9 cellular contexts compared by ENCODE assay signal in the genomic region with DNA sequence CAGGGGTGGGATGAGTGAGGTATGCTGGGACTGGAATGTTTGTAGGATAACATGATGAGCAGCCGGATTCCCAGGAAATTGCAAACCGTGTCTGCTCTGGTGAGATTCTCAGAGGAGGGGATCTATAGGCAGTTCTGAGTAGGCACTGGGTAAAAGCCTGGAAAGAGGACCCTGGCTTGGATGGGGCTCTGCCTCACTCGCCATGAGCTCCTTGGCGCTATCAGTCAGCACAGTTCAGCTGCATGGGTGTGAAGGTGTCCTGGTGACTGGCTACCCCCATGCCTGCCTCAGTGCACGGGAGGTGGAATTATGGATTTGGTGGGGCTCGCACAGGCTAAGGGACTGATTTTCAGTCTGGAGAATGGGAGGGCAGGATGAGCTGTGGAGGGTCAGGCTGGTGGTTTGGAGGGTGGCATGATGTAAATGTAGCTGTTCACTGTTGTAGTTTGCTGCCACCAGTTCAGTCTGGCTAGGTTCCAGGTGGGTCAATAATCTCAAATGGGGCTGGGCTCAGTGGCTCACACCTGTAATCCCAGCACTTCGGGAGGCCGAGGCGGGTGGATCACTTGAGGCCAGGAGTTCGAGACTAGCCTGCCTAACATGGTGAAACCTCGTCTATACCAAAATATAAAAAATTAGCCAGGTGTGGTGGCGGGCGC. TPM values are rescaled to one million over a fixed set of nuclear protein-coding genes. Genes with fewer than 3 reads are reported as not detected.
DNase-seq lines count a peak whose midpoint lies in the region; ATAC-seq and TF ChIP-seq lines count a peak whose summit lies in the region.
"Had no signal": no experiment of that assay in that cellular context is flagged by ENCODE, and none has a peak within 500 bp of the region (broad histone marks: within the 10 kb centered on the region; RNA-seq: fewer than 3 reads in every experiment).

No MANE protein-coding gene starts in this region.

- intact Hi-C loops in HCT116 (cut with micrococcal nuclease), result loop anchor here (1.0 kb wide), 1 partner anchor 92 kb away; no protein-coding TSS in a partner anchor
- intact Hi-C loops in mucosa of descending colon (cut with DNase I, micrococcal nuclease), result no loop called here

- peak overlapping the region; percentile 33 for H3K4me3 ChIP-seq in BE2C (ENCODE audit: low read depth, low read length)
- H3K4me3 ChIP-seq in HCT116 (replicated peaks in 1 of 2; ENCODE audit: low read depth in 1 of 2, low read length in 2 of 2), result no peak overlapping the region
- no peak overlapping the region for H3K4me3 ChIP-seq in WERI-Rb-1 (ENCODE audit: low read depth, low read length)
- H3K4me3 ChIP-seq in mucosa of descending colon, result no peak overlapping the region
- H3K4me3 ChIP-seq: transverse colon had no signal

- H3K27ac ChIP-seq in HCT116 (ENCODE audit: low read depth, low read length) (no peak overlapping the region), WERI-Rb-1 (no peak overlapping the region)
- H3K27ac ChIP-seq: transverse colon had no signal

- H3K9me2 ChIP-seq in HCT116 (ENCODE audit: insufficient read depth), result no peaks in the 10 kb centered on the region

- H3K79me2 ChIP-seq in HCT116 (ENCODE audit: insufficient read depth, low read length), result no peaks in the 10 kb centered on the region

- H2AFZ ChIP-seq in HCT116 (ENCODE audit: low read depth, low read length, poor library complexity, severe bottlenecking), result no peak overlapping the region

- ATAC-seq in HCT116 (0 out of 2 replicates have a peak, but pooled peaks have one; percentile 30), mucosa of descending colon (peak; percentile 45), GM18517 (IDR thresholded peaks at IDR 0.05; ENCODE audit: unreplicated experiment) (no peak), HG02885 (IDR thresholded peaks at IDR 0.05; ENCODE audit: poor library complexity, unreplicated experiment) (no peak), HG03457 (IDR thresholded peaks at IDR 0.05; ENCODE audit: unreplicated experiment) (no peak)

- H3K36me3 ChIP-seq in BE2C (no peaks in the 10 kb centered on the region), HCT116 (ENCODE audit: control insufficient read depth in 1 of 2, insufficient read depth in 2 of 2, low read length in 2 of 2) (no peaks in the 10 kb centered on the region), WERI-Rb-1 (no peaks in the 10 kb centered on the region), mucosa of descending colon (ENCODE audit: low read depth) (no peaks in the 10 kb centered on the region)
- H3K36me3 ChIP-seq: transverse colon had no signal

- DNase-seq in BE2C (no peak), HCT116 (ENCODE audit: low read depth, low spot score) (no peak), WERI-Rb-1 (peak; percentile 14), mucosa of descending colon (no peak), islet precursor cell (no peak)

- H3K9me3 ChIP-seq in BE2C (no peaks in the 10 kb centered on the region), HCT116 (ENCODE audit: control insufficient read depth in 1 of 2, insufficient read depth in 1 of 2, low read depth in 1 of 2, low read length in 2 of 2) (no peaks in the 10 kb centered on the region), WERI-Rb-1 (ENCODE audit: severe bottlenecking) (no peaks in the 10 kb centered on the region), mucosa of descending colon (no peaks in the 10 kb centered on the region)
- H3K9me3 ChIP-seq: transverse colon had no signal

- no peaks in the 10 kb centered on the region for H4K20me1 ChIP-seq in HCT116 (ENCODE audit: insufficient read depth)

- H3K9ac ChIP-seq in HCT116 (ENCODE audit: low read length), result no peak overlapping the region

- H3K4me2 ChIP-seq in HCT116 (ENCODE audit: low read length), result peak overlapping the region; percentile 40

- POLR2A ChIA-PET in HCT116 (lab: Charles Lee), result no interaction called here

- RAD21 ChIA-PET in HCT116 (lab: Charles Lee; ENCODE audit: low non-redundant PET in 1 of 2, low total read pairs in 2 of 2, uncharacterized antibody in 2 of 2, unreplicated experiment in 2 of 2), result no interaction called here

- H3K4me1 ChIP-seq in BE2C (no peaks in the 10 kb centered on the region), HCT116 (ENCODE audit: control insufficient read depth in 1 of 2, insufficient read depth in 2 of 2, low read length in 2 of 2) (peaks cover 0 to 4% of the 10 kb centered on the region in 2 experiments; a peak in 1 of 4 replicates), mucosa of descending colon (ENCODE audit: low read depth) (no peaks in the 10 kb centered on the region)

- TF ChIP-seq RAD21 in HCT116 (IDR thresholded peaks at IDR 0.05; ENCODE audit: low read depth), result no peak

- TF ChIP-seq POLR2A in HCT116 (IDR thresholded peaks at IDR 0.05; ENCODE audit: borderline replicate concordance, extremely low read depth, insufficient read depth, insufficient read length), result no peak

- no peaks in the 10 kb centered on the region for H3K27me3 ChIP-seq in BE2C
- no peaks in the 10 kb centered on the region for H3K27me3 ChIP-seq in HCT116 (ENCODE audit: insufficient read depth, low read length)
- no peaks in the 10 kb centered on the region for H3K27me3 ChIP-seq in WERI-Rb-1 (ENCODE audit: insufficient read depth, low read depth, severe bottlenecking)
- H3K27me3 ChIP-seq: transverse colon had no signal

- BruUV-seq in HCT116 (replicated peaks; lab: Mats Ljungman, UMichigan), result no TSS peak

- CTCF ChIA-PET in HCT116 (lab: Charles Lee), result no interaction called here

- TF ChIP-seq CTCF in BE2C (IDR thresholded peaks at IDR 0.05; ENCODE audit: low read depth, low read length) (no peak), HCT116 (IDR thresholded peaks at IDR 0.05 in 2 of 3, conservative IDR thresholded peaks at IDR 0.05 in 1 of 3; ENCODE audit: borderline replicate concordance in 1 of 3, insufficient read depth in 1 of 3, low read depth in 2 of 3, low read length in 2 of 3) (no peak), WERI-Rb-1 (IDR thresholded peaks at IDR 0.05; ENCODE audit: low read depth, low read length) (no peak), mucosa of descending colon (IDR thresholded peaks at IDR 0.05) (no peak)

TF ChIP-seq in HCT116, 20 proteins besides CTCF, POLR2A, EP300 and RAD21:
- TF ChIP-seq TCF7L2 (IDR thresholded peaks at IDR 0.05; ENCODE audit: borderline replicate concordance, extremely low read depth, insufficient read depth, insufficient read length), result no peak
- TF ChIP-seq, protein P1, sequence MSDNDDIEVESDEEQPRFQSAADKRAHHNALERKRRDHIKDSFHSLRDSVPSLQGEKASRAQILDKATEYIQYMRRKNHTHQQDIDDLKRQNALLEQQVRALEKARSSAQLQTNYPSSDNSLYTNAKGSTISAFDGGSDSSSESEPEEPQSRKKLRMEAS (IDR thresholded peaks at IDR 0.05), result no peak

RNA-seq across cellular contexts. Expression of a gene that starts 9.2 kb away (rescaled TPM):
- 9.6 TPM for polyA plus RNA-seq in BE2C (2012; ENCODE audit: insufficient read depth, insufficient read length, low read depth)
- total RNA-seq in HCT116 (2021; ENCODE audit: unreplicated experiment) (14.8 TPM), mucosa of descending colon (10 to 100 TPM in 2 of 3 donors, 1 to 10 TPM in 1; 8.7 to 10.9 (median 10.5) TPM)
- polyA plus RNA-seq in HCT116 (2012), result 5.9 and 9.3 TPM in 2 replicates

RNA-seq across cellular contexts. Expression of a gene that starts 10.7 kb away (rescaled TPM):
- polyA plus RNA-seq in BE2C (2012; ENCODE audit: insufficient read depth, insufficient read length, low read depth), result 118 TPM
- total RNA-seq in HCT116 (2021; ENCODE audit: unreplicated experiment) (1.2 TPM), mucosa of descending colon (10 to 100 TPM; 24.3 to 35.1 (median 24.9) TPM)
- polyA plus RNA-seq in HCT116 (2012), result 0.25 TPM in 2 replicates

RNA-seq across cellular contexts. Expression of a gene that starts 29.1 kb away (rescaled TPM):
- 314 TPM for polyA plus RNA-seq in BE2C (2012; ENCODE audit: insufficient read depth, insufficient read length, low read depth)
- 74.5 TPM for total RNA-seq in HCT116 (2021; ENCODE audit: unreplicated experiment)
- 49.0 and 58.0 TPM in 2 replicates for polyA plus RNA-seq in HCT116 (2012)
- 10 to 100 TPM; 33.7 to 47.4 (median 42.6) TPM for total RNA-seq in mucosa of descending colon

RNA-seq across cellular contexts. Expression of a gene that starts 49.5 kb away (rescaled TPM):
- polyA plus RNA-seq in BE2C (2012; ENCODE audit: insufficient read depth, insufficient read length, low read depth), result 1.4 TPM
- total RNA-seq in HCT116 (2021; ENCODE audit: unreplicated experiment) (0.64 TPM), mucosa of descending colon (1,000 to 10,000 TPM in 1 of 3 donors, 10 to 100 TPM in 2; 19.3 to 1,130 (median 71.6) TPM)
- polyA plus RNA-seq in HCT116 (2012), result 0.20 and 0.26 TPM in 2 replicates

RNA-seq across cellular contexts. Expression of a gene that starts 59.2 kb away (rescaled TPM):
- polyA plus RNA-seq in BE2C (2012; ENCODE audit: insufficient read depth, insufficient read length, low read depth), result 291 TPM
- total RNA-seq in HCT116 (2021; ENCODE audit: unreplicated experiment), result 52.8 TPM
- polyA plus RNA-seq in HCT116 (2012), result 39.4 and 52.9 TPM in 2 replicates
- 10 to 100 TPM; 57.9 to 69.6 (median 59.1) TPM for total RNA-seq in mucosa of descending colon

Comparison
In these comparisons a context has a peak if more than half of its experiments do, and no peak if none do; other contexts are left out.
1. ATAC-seq: peak in HCT116 (single experiment) and mucosa of descending colon (single experiment); none in GM18517 (single experiment), HG02885 (single experiment) and HG03457 (single experiment).
2. RNA of a gene that starts 10.7 kb away (total RNA-seq): 24.3 to 35.1 TPM in mucosa of descending colon; 1.2 TPM in HCT116 (single experiment); every median in the first group is over 10 times any median in the second.